ENCODE assay signal across 10 cellular contexts in the genomic region with DNA sequence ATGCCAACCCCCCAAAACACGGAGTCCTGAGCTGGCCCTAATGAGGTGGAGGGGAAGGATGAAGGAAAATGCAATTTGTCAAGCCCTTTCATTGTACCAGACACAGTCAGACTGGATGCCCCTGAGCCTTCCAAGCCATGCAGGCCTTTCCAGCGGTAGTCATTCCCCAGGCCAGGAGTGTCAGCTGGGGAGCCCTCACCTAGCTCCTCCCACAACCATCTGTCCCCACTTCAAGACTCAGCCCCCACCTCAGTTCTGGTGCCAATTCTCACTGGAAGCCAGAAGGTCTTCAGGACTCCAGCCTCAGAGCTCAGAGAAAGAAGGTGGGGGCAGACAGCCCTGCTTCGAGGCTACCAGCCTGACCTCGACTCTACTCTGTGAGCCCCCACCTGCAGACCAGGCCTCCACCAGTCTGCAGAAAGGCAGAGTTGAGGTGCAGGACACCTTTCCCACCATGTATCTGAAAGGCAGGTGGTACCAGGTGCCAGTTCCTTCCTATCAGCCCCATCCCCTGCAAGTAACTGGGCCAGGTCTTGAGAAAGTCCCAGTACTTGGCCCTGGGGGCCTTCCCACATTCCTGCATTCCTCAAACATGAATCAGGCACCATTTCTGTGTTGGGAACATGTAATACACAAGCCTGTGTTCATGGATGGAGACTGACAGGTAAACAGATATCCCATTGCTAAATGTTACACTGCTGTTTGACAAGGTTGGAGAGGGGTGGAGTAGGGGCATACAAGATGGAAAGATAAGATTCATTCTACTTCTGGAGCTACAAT.
DNase-seq lines count a peak whose midpoint lies in the region; ATAC-seq lines count a peak whose summit lies in the region.
"Had no signal": no experiment of that assay in that cellular context is flagged by ENCODE, and none has a peak within 500 bp of the region (broad histone marks: within the 10 kb centered on the region; RNA-seq: fewer than 3 reads in every experiment).

No MANE protein-coding gene starts in this region.

- peaks cover 11% of the 10 kb centered on the region for H3K36me3 Mint-ChIP-seq in stimulated activated naive CD8-positive, alpha-beta T cell treated with anti-CD3 and anti-CD28 coated beads, Interleukin-15, Interleukin-2, amounts not matched to agents 100 ng/mL and 50 ng/mL, for 24 hours (ENCODE audit: low read depth)
- no peaks in the 10 kb centered on the region for H3K36me3 Mint-ChIP-seq in T-cell

- no peak for DNase-seq in stimulated activated naive CD8-positive, alpha-beta T cell treated with anti-CD3 and anti-CD28 coated beads, Interleukin-15, Interleukin-2, amounts not matched to agents 100 U/mL and 50 U/mL, for 24 hours
- DNase-seq in T-cell, result no peak
- peak; percentile 69 for DNase-seq in hepatic stellate cell (ENCODE audit: low spot score)
- DNase-seq in nucleus accumbens (lab: John Stamatoyannopoulos, UW), result no peak
- no peak for DNase-seq in NCI-H526 treated with DMSO at 0.1 percent for 48 hours (lab: John Stamatoyannopoulos, UW)
- DNase-seq: activated T-cell treated with anti-CD3 and anti-CD28 coated beads, Interleukin-2, amount 50 U/mL, for 48 hours; NCI-H187 had no signal

- H3K27ac Mint-ChIP-seq in stimulated activated naive CD8-positive, alpha-beta T cell treated with anti-CD3 and anti-CD28 coated beads, Interleukin-15, Interleukin-2, amounts not matched to agents 100 ng/mL and 50 ng/mL, for 24 hours, result peak overlapping the region; percentile 45
- H3K27ac Mint-ChIP-seq in T-cell, result peak overlapping the region; percentile 76 to 85

- no peaks in the 10 kb centered on the region for H3K9me3 Mint-ChIP-seq in stimulated activated naive CD8-positive, alpha-beta T cell treated with anti-CD3 and anti-CD28 coated beads, Interleukin-15, Interleukin-2, amounts not matched to agents 100 ng/mL and 50 ng/mL, for 24 hours
- no peaks in the 10 kb centered on the region for H3K9me3 Mint-ChIP-seq in T-cell

- ATAC-seq in stimulated activated naive CD8-positive, alpha-beta T cell treated with anti-CD3 and anti-CD28 coated beads, Interleukin-15, Interleukin-2, amounts not matched to agents 100 U/mL and 50 U/mL, for 24 hours, result no peak
- ATAC-seq in T-cell (replicated peaks in 1 of 4) (no peak), HG02759 (IDR thresholded peaks at IDR 0.05; ENCODE audit: unreplicated experiment) (no peak), GM21526 (IDR thresholded peaks at IDR 0.05; ENCODE audit: low FRiP score, unreplicated experiment) (no peak)

- peaks cover 82% of the 10 kb centered on the region for H3K4me1 Mint-ChIP-seq in stimulated activated naive CD8-positive, alpha-beta T cell treated with anti-CD3 and anti-CD28 coated beads, Interleukin-15, Interleukin-2, amounts not matched to agents 100 ng/mL and 50 ng/mL, for 24 hours (ENCODE audit: low read depth)
- peaks cover 77 to 84% (median 79%) of the 10 kb centered on the region in 3 donors for H3K4me1 Mint-ChIP-seq in T-cell

- H3K4me3 Mint-ChIP-seq in stimulated activated naive CD8-positive, alpha-beta T cell treated with anti-CD3 and anti-CD28 coated beads, Interleukin-15, Interleukin-2, amounts not matched to agents 100 ng/mL and 50 ng/mL, for 24 hours, result no peak overlapping the region
- no peak overlapping the region for H3K4me3 Mint-ChIP-seq in T-cell

- CTCF ChIA-PET in T-cell (lab: Charles Lee), result interaction anchor here in 1 of 2 donors (1.4 kb wide), 1 partner anchor 227 kb away, joined by 4 read pairs; no protein-coding TSS in a partner anchor

- POLR2A ChIA-PET in T-cell (lab: Charles Lee), result no interaction called here

- H3K27me3 Mint-ChIP-seq in stimulated activated naive CD8-positive, alpha-beta T cell treated with anti-CD3 and anti-CD28 coated beads, Interleukin-15, Interleukin-2, amounts not matched to agents 100 ng/mL and 50 ng/mL, for 24 hours, result no peaks in the 10 kb centered on the region
- no peaks in the 10 kb centered on the region for H3K27me3 Mint-ChIP-seq in T-cell
